20 cellular contexts compared by ENCODE assay signal in genomic region chr10:120286280-120286679, GRCh38.
"Had no signal": no experiment of that assay in that cellular context is flagged by ENCODE, and none has a peak within 500 bp of the region (broad histone marks: within the 10 kb centered on the region; RNA-seq: fewer than 3 reads in every experiment).

No MANE protein-coding gene starts in this region.

- H3K27ac Mint-ChIP-seq: natural killer cell; neural progenitor cell; stimulated activated memory B cell treated with anti-CD40 and anti-IgM and Interleukin-4, amounts not matched to agents 10 μg/mL and 1 μg/mL and 100 μg/mL, for 72 hours had no signal

- H3K27me3 ChIP-seq: esophagus squamous epithelium, hepatocyte, neural progenitor cell, pancreas, right lobe of liver, stomach, transverse colon had no signal

- H3K27ac ChIP-seq: esophagus squamous epithelium, hepatocyte, neural progenitor cell, pancreas, prostate gland, right lobe of liver, stomach, thoracic aorta, transverse colon had no signal

- H3K4me1 Mint-ChIP-seq: natural killer cell; neural progenitor cell; stimulated activated memory B cell treated with anti-CD40 and anti-IgM and Interleukin-4, amounts not matched to agents 10 μg/mL and 1 μg/mL and 100 μg/mL, for 72 hours had no signal

- ATAC-seq: left colon; natural killer cell; pancreas; right lobe of liver; stimulated activated memory B cell treated with anti-CD40 and anti-IgM and Interleukin-4, amounts not matched to agents 10 μg/mL and 1 μg/mL and 100 μg/mL, for 72 hours had no signal

- H3K4me3 Mint-ChIP-seq: natural killer cell; neural progenitor cell; stimulated activated memory B cell treated with anti-CD40 and anti-IgM and Interleukin-4, amounts not matched to agents 10 μg/mL and 1 μg/mL and 100 μg/mL, for 72 hours had no signal

- H3K9me3 Mint-ChIP-seq: natural killer cell; neural progenitor cell; stimulated activated memory B cell treated with anti-CD40 and anti-IgM and Interleukin-4, amounts not matched to agents 10 μg/mL and 1 μg/mL and 100 μg/mL, for 72 hours had no signal

- H3K36me3 Mint-ChIP-seq: natural killer cell; neural progenitor cell; stimulated activated memory B cell treated with anti-CD40 and anti-IgM and Interleukin-4, amounts not matched to agents 10 μg/mL and 1 μg/mL and 100 μg/mL, for 72 hours had no signal

- DNase-seq: effector memory CD4-positive, alpha-beta T cell; esophagus squamous epithelium; foreskin fibroblast; head of caudate nucleus; left colon; natural killer cell; occipital lobe; pancreas; retina; right lobe of liver; stimulated activated CD4-positive, alpha-beta T cell treated with anti-CD3 and anti-CD28 coated beads, Interleukin-4, amount 100 ng/mL, for 1 hour; stimulated activated CD8-positive, alpha-beta memory T cell treated with anti-CD3 and anti-CD28 coated beads, Interleukin-4, amount 100 ng/mL, for 48 hours; stomach; substantia nigra; transverse colon had no signal

- H3K4me1 ChIP-seq: esophagus squamous epithelium, neural progenitor cell, pancreas, prostate gland, right lobe of liver, stomach, transverse colon had no signal

- H3K27me3 Mint-ChIP-seq: stimulated activated memory B cell treated with anti-CD40 and anti-IgM and Interleukin-4, amounts not matched to agents 10 μg/mL and 1 μg/mL and 100 μg/mL, for 72 hours had no signal
